In genomic region chr3:138467905-138468304, GRCh38 we compare ENCODE assay signal across 26 cellular contexts. TPM values are rescaled to one million over a fixed set of nuclear protein-coding genes. Genes with fewer than 3 reads are reported as not detected.
"Had no signal": no experiment of that assay in that cellular context is flagged by ENCODE, and none has a peak within 500 bp of the region (broad histone marks: within the 10 kb centered on the region; RNA-seq: fewer than 3 reads in every experiment).

No MANE protein-coding gene starts in this region.

- ATAC-seq: activated CD4-positive, CD25-positive, alpha-beta regulatory T cell treated with anti-CD3 and anti-CD28 coated beads, Interleukin-2, amount 50 U/mL, for 24 hours; activated CD8-positive, alpha-beta T cell treated with anti-CD3 and anti-CD28 coated beads for 36 hours; activated T-cell treated with anti-CD3 and anti-CD28 coated beads, Interleukin-2, amount 50 U/mL, for 4 hours; activated T-helper 17 cell treated with anti-CD3 and anti-CD28 coated beads, Interleukin-2, amount 50 U/mL, for 72 hours; T-helper 17 cell had no signal

- H3K27ac ChIP-seq: brain microvascular endothelial cell, epithelial cell of prostate, WERI-Rb-1 had no signal

- H3K36me3 ChIP-seq: brain microvascular endothelial cell, WERI-Rb-1 had no signal

- DNase-seq: activated B cell treated with CpG ODN at 0.5 μM for 24 hours; activated CD4-positive, alpha-beta T cell treated with anti-CD3 and anti-CD28 coated beads for 48 hours; activated CD4-positive, alpha-beta T cell treated with anti-CD3 and anti-CD28 coated beads, Interleukin-2, amount 50 U/mL, for 1 hour; activated CD4-positive, alpha-beta T cell treated with anti-CD3 and anti-CD28 coated beads, Interleukin-2, amount 50 U/mL, for 48 hours; activated CD8-positive, alpha-beta T cell treated with anti-CD3 and anti-CD28 coated beads for 36 hours; activated effector memory CD4-positive, alpha-beta T cell treated with Interleukin-2 at 50 U/mL for 16 hours; activated gamma-delta T cell treated with Interleukin-2 at 50 U/mL for 16 hours; activated naive CD4-positive, alpha-beta T cell treated with anti-CD3 and anti-CD28 coated beads, Interleukin-2, amount 50 U/mL, for 16 hours; activated naive CD4-positive, alpha-beta T cell treated with Interleukin-2 at 50 U/mL for 16 hours; activated T-cell treated with anti-CD3 and anti-CD28 coated beads, Interleukin-2, amount 50 U/mL, for 4 hours; amniotic stem cell; anterior cingulate cortex; brain microvascular endothelial cell; cortex of kidney; dermis blood vessel endothelial cell; effector CD4-positive, alpha-beta T cell; foreskin fibroblast; glutamatergic neuron; T-helper 1 cell; T-helper 17 cell; T1000 had no signal

- H3K27me3 ChIP-seq: brain microvascular endothelial cell had no signal

RNA-seq across cellular contexts. Expression of gene ESYT3, which starts 33.5 kb away (rescaled TPM):
- total RNA-seq: activated B cell treated with CpG ODN at 0.5 μM for 24 hours, dermis blood vessel endothelial cell, endothelial cell of umbilical vein had no signal
- polyA plus RNA-seq: endothelial cell of umbilical vein had no signal
